ENCODE assay signal across 18 cellular contexts in genomic region chr17:66695098-66695497, GRCh38.
"Had no signal": no experiment of that assay in that cellular context is flagged by ENCODE, and none has a peak within 500 bp of the region (broad histone marks: within the 10 kb centered on the region; RNA-seq: fewer than 3 reads in every experiment).

No MANE protein-coding gene starts in this region.

- H3K27ac Mint-ChIP-seq: dendritic cell treated with granulocyte-macrophage colony-stimulating factor and Interleukin-4, amounts not matched to agents 40 ng/mL and 50 ng/mL, for 4 days; progenitor cell of endocrine pancreas; type B pancreatic cell had no signal

- H3K27me3 ChIP-seq: hepatocyte, pancreas, suprapubic skin, thyroid gland had no signal

- ATAC-seq: naive thymus-derived CD4-positive, alpha-beta T cell; pancreas; right cardiac atrium; stimulated activated naive CD8-positive, alpha-beta T cell treated with anti-CD3 and anti-CD28 coated beads, Interleukin-15, Interleukin-2, amounts not matched to agents 100 U/mL and 50 U/mL, for 24 hours had no signal

- DNase-seq: foreskin melanocyte; kidney glomerular epithelial cell; mammary epithelial cell; naive thymus-derived CD4-positive, alpha-beta T cell; nucleus accumbens; pancreas; right cardiac atrium; small intestine; stimulated activated CD4-positive, alpha-beta T cell treated with anti-CD3 and anti-CD28 coated beads, Interleukin-12 subunit alpha, Interleukin-12 subunit beta, amount 100 ng/mL, for 4 hours; stimulated activated CD4-positive, alpha-beta T cell treated with anti-CD3 and anti-CD28 coated beads, Interleukin-2, amount 100 ng/mL, for 48 hours; stimulated activated naive CD8-positive, alpha-beta T cell treated with anti-CD3 and anti-CD28 coated beads, Interleukin-15, Interleukin-2, amounts not matched to agents 100 U/mL and 50 U/mL, for 24 hours; thyroid gland had no signal

- FAIRE-seq: pancreas, small intestine, urothelium cell line had no signal

- H3K9me3 ChIP-seq: pancreas, thyroid gland had no signal

- H3K4me1 ChIP-seq: pancreas, thyroid gland had no signal

- H3K36me3 ChIP-seq: pancreas, thyroid gland had no signal

- H3K4me3 ChIP-seq: hepatocyte, pancreas, suprapubic skin, thyroid gland had no signal

- H3K27me3 Mint-ChIP-seq: dendritic cell treated with granulocyte-macrophage colony-stimulating factor and Interleukin-4, amounts not matched to agents 40 ng/mL and 50 ng/mL, for 4 days; naive thymus-derived CD4-positive, alpha-beta T cell; progenitor cell of endocrine pancreas; type B pancreatic cell had no signal

- H3K4me3 Mint-ChIP-seq: dendritic cell treated with granulocyte-macrophage colony-stimulating factor and Interleukin-4, amounts not matched to agents 40 ng/mL and 50 ng/mL, for 4 days; naive thymus-derived CD4-positive, alpha-beta T cell; type B pancreatic cell had no signal
